In genomic region chr1:110829955-110830553, GRCh38 we compare ENCODE assay signal across 8 cellular contexts. TPM values are rescaled to one million over a fixed set of nuclear protein-coding genes. Genes with fewer than 3 reads are reported as not detected.
A peak's percentile ranks its signal among the peaks of the same experiment; 100 is the strongest.
DNase-seq lines count a peak whose midpoint lies in the region; ATAC-seq lines count a peak whose summit lies in the region.

No MANE protein-coding gene starts in this region.

- ATAC-seq in HG03095 (IDR thresholded peaks at IDR 0.05; ENCODE audit: unreplicated experiment), result peak; percentile 68

- DNase-seq in activated T-cell treated with anti-CD3 and anti-CD28 coated beads for 4 hours, result peak; percentile 11
- no peak for DNase-seq in activated T-cell treated with anti-CD3 and anti-CD28 coated beads, Interleukin-2, amount 50 U/mL, for 1 hour
- DNase-seq in NOMO-1 treated with DMSO at 0.1 percent for 48 hours (lab: John Stamatoyannopoulos, UW; ENCODE audit: unreplicated experiment), result peak; percentile 15
- peak; percentile 7 for DNase-seq in astrocyte of the hippocampus (ENCODE audit: low read depth, low spot score)
- DNase-seq in lung microvascular endothelial cell (ENCODE audit: low read depth in 2 of 2), result peak; percentile 25 to 29
- no peak for DNase-seq in COLO829 (ENCODE audit: low spot score)
- no peak for DNase-seq in DMS79 treated with DMSO at 0.1 percent for 48 hours (lab: John Stamatoyannopoulos, UW)

RNA-seq across cellular contexts. Expression of gene CD53, which starts 42.9 kb away (rescaled TPM):
- total RNA-seq in lung microvascular endothelial cell, result not detected in 2 replicates

Comparison
In these comparisons a context has a peak if more than half of its experiments do, and no peak if none do; other contexts are left out.
1. DNase-seq: peak in activated T-cell treated with anti-CD3 and anti-CD28 coated beads for 4 hours (single experiment), NOMO-1 treated with DMSO at 0.1 percent for 48 hours (single experiment), astrocyte of the hippocampus (single experiment) and lung microvascular endothelial cell (2 of 2); none in activated T-cell treated with anti-CD3 and anti-CD28 coated beads, Interleukin-2, amount 50 U/mL, for 1 hour (single experiment), COLO829 (single experiment) and DMS79 treated with DMSO at 0.1 percent for 48 hours (single experiment).